ENCODE assay signal across 27 cellular contexts in the genomic region with DNA sequence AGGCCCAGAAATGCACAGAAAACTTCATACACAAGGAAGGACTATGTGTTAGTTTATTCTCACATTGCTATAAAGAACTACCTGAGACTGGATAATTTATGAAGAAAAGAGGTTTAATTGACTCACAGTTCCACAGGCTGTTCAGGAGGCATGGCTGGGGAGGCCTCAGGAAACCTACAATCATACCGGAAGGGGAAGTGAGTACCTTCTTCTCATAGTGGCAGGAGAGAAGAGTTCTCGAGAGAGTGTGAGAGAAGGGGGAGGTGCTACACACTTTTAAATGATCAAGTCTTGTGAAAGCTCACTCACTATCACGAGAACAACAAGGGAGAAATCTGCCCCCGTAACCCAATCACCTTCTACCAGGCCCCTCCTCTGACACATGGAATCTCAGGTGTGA. TPM values are rescaled to one million over a fixed set of nuclear protein-coding genes. Genes with fewer than 3 reads are reported as not detected.
DNase-seq lines count a peak whose midpoint lies in the region; ATAC-seq, FAIRE-seq and TF ChIP-seq lines count a peak whose summit lies in the region.
"Had no signal": no experiment of that assay in that cellular context is flagged by ENCODE, and none has a peak within 500 bp of the region (broad histone marks: within the 10 kb centered on the region; RNA-seq: fewer than 3 reads in every experiment).

No MANE protein-coding gene starts in this region.

- H3K36me3 ChIP-seq in KOPT-K1 (ENCODE audit: insufficient read depth, low read length) (no peaks in the 10 kb centered on the region), OCI-LY7 (ENCODE audit: insufficient read depth, low read length) (no peaks in the 10 kb centered on the region), K562 (ENCODE audit: control insufficient read depth, insufficient read depth, low read length) (no peaks in the 10 kb centered on the region)
- H3K36me3 ChIP-seq: brain microvascular endothelial cell, sigmoid colon, thoracic aorta had no signal

- TF ChIP-seq POLR2A in K562 (conservative IDR thresholded peaks at IDR 0.05): no peak
- no peak for TF ChIP-seq POLR2A in GM18505 (IDR thresholded peaks at IDR 0.05; ENCODE audit: borderline replicate concordance, extremely low read depth, insufficient read depth, insufficient read length)

- peaks cover 6% of the 10 kb centered on the region for H3K27me3 Mint-ChIP-seq in activated CD4-positive, alpha-beta T cell treated with anti-CD3 and anti-CD28 coated beads for 36 hours
- H3K27me3 Mint-ChIP-seq in activated T-helper 1 cell treated with anti-CD3 and anti-CD28 coated beads, Interleukin-12 subunit alpha, Interleukin-12 subunit beta, Interleukin-2, Interleukin-4 antibody, amounts not matched to agents 30 ng/mL and 10 ng/mL and 1 ng/mL, durations not matched to agents 14 hours and 24 hours and 36 hours (ENCODE audit: insufficient read depth): peaks cover 12% of the 10 kb centered on the region

- peak overlapping the region; percentile 97 for H2AFZ ChIP-seq in OCI-LY7 (ENCODE audit: low read length)
- peak overlapping the region; percentile 51 for H2AFZ ChIP-seq in K562 (ENCODE audit: low read depth, low read length)
- H2AFZ ChIP-seq: parathyroid adenoma had no signal

- no peaks in the 10 kb centered on the region for H3K79me2 ChIP-seq in OCI-LY7 (ENCODE audit: insufficient read depth, low read depth, low read length)
- no peaks in the 10 kb centered on the region for H3K79me2 ChIP-seq in K562 (ENCODE audit: control insufficient read depth, insufficient read depth, low read length)
- H3K79me2 ChIP-seq: parathyroid adenoma had no signal

- peaks cover 8% of the 10 kb centered on the region for H3K4me1 Mint-ChIP-seq in activated CD4-positive, alpha-beta T cell treated with anti-CD3 and anti-CD28 coated beads for 36 hours
- H3K4me1 Mint-ChIP-seq in activated T-helper 1 cell treated with anti-CD3 and anti-CD28 coated beads, Interleukin-12 subunit alpha, Interleukin-12 subunit beta, Interleukin-2, Interleukin-4 antibody, amounts not matched to agents 30 ng/mL and 10 ng/mL and 1 ng/mL, durations not matched to agents 14 hours and 24 hours and 36 hours (ENCODE audit: low read depth): peaks cover 15% of the 10 kb centered on the region
- H3K4me1 Mint-ChIP-seq: endodermal cell had no signal

- H3K9me3 ChIP-seq in KOPT-K1 (ENCODE audit: insufficient read depth, low read length, poor library complexity, severe bottlenecking) (no peaks in the 10 kb centered on the region), OCI-LY7 (ENCODE audit: low read length) (no peaks in the 10 kb centered on the region), K562 (replicated peaks; ENCODE audit: control insufficient read depth, insufficient read depth, low read depth, low read length) (no peaks in the 10 kb centered on the region)
- H3K9me3 ChIP-seq: sigmoid colon, thoracic aorta had no signal

- peak; percentile 32 for FAIRE-seq in K562 (lab: Jason Lieb, UNC)
- FAIRE-seq: A204.1, colon had no signal

- BruUV-seq in OCI-LY7 (replicated peaks; lab: Mats Ljungman, UMichigan) (no TSS peak), K562 (replicated peaks; lab: Mats Ljungman, UMichigan) (no TSS peak)

- POLR2A ChIA-PET in activated CD4-positive, alpha-beta T cell treated with anti-CD3 and anti-CD28 coated beads for 36 hours (lab: Charles Lee): no interaction called here
- POLR2A ChIA-PET in OCI-LY7 (lab: Charles Lee) (interaction anchor here (0.7 to 0.8 kb wide), 2 partner anchors 23 to 29 kb away, joined by 3 to 11 read pairs; no protein-coding TSS in a partner anchor), K562 (lab: Yijun Ruan, JAX) (no interaction called here), HEK293T (lab: Yijun Ruan, JAX) (no interaction called here)

- ATAC-seq in activated CD4-positive, alpha-beta T cell treated with anti-CD3 and anti-CD28 coated beads for 36 hours: peak; percentile 43
- no peak for ATAC-seq in K562
- ATAC-seq in GM18505 (IDR thresholded peaks at IDR 0.05; ENCODE audit: unreplicated experiment): no peak
- ATAC-seq: naive thymus-derived CD4-positive, alpha-beta T cell had no signal

- no peaks in the 10 kb centered on the region for H3K9me3 Mint-ChIP-seq in activated CD4-positive, alpha-beta T cell treated with anti-CD3 and anti-CD28 coated beads for 36 hours (ENCODE audit: low read depth)
- H3K9me3 Mint-ChIP-seq in activated T-helper 1 cell treated with anti-CD3 and anti-CD28 coated beads, Interleukin-12 subunit alpha, Interleukin-12 subunit beta, Interleukin-2, Interleukin-4 antibody, amounts not matched to agents 30 ng/mL and 10 ng/mL and 1 ng/mL, durations not matched to agents 14 hours and 24 hours and 36 hours: no peaks in the 10 kb centered on the region
- H3K9me3 Mint-ChIP-seq: activated B cell treated with CpG ODN at 0.5 μM for 24 hours; endodermal cell; naive thymus-derived CD4-positive, alpha-beta T cell had no signal

- H4K20me1 ChIP-seq in OCI-LY7 (ENCODE audit: insufficient read depth, low read length) (no peaks in the 10 kb centered on the region), K562 (replicated peaks; ENCODE audit: control insufficient read depth, insufficient read depth, low read length) (no peaks in the 10 kb centered on the region)

- H3K4me1 ChIP-seq in OCI-LY7 (ENCODE audit: insufficient read depth, low read length, poor library complexity, severe bottlenecking): peaks cover 16% of the 10 kb centered on the region
- peaks cover 5 to 15% of the 10 kb centered on the region in 2 experiments for H3K4me1 ChIP-seq in K562 (replicated peaks in 1 of 2; ENCODE audit: control insufficient read depth in 2 of 2, insufficient read depth in 2 of 2, low read length in 2 of 2)
- H3K4me1 ChIP-seq: parathyroid adenoma, sigmoid colon had no signal

- H3K9me2 ChIP-seq in OCI-LY7 (ENCODE audit: insufficient read depth, low read length): no peaks in the 10 kb centered on the region

- H3K4me3 ChIP-seq in OCI-LY7 (ENCODE audit: low read depth, low read length, poor library complexity, severe bottlenecking) (peak overlapping the region; percentile 65), K562 (no peak overlapping the region)
- H3K4me3 ChIP-seq: sigmoid colon, thoracic aorta had no signal

- H3K9me1 ChIP-seq in K562 (ENCODE audit: control insufficient read depth, insufficient read depth, low read length): no peaks in the 10 kb centered on the region

- in situ Hi-C loops in K562 (cut with MboI): no loop called here

- H3K4me3 Mint-ChIP-seq in activated CD4-positive, alpha-beta T cell treated with anti-CD3 and anti-CD28 coated beads for 36 hours: peak overlapping the region; percentile 16
- no peak overlapping the region for H3K4me3 Mint-ChIP-seq in activated T-helper 1 cell treated with anti-CD3 and anti-CD28 coated beads, Interleukin-12 subunit alpha, Interleukin-12 subunit beta, Interleukin-2, Interleukin-4 antibody, amounts not matched to agents 30 ng/mL and 10 ng/mL and 1 ng/mL, durations not matched to agents 14 hours and 24 hours and 36 hours
- H3K4me3 Mint-ChIP-seq: activated B cell treated with CpG ODN at 0.5 μM for 24 hours, endodermal cell had no signal

- peaks cover 0 to 10% of the 10 kb centered on the region in 2 experiments; a peak in 4 of 5 replicates for H3K27me3 ChIP-seq in K562 (ENCODE audit: control insufficient read depth in 2 of 2, insufficient read depth in 2 of 2, low read length in 2 of 2)
- H3K27me3 ChIP-seq: brain microvascular endothelial cell had no signal

- H3K27ac Mint-ChIP-seq in activated CD4-positive, alpha-beta T cell treated with anti-CD3 and anti-CD28 coated beads for 36 hours: no peak overlapping the region
- H3K27ac Mint-ChIP-seq in activated T-helper 1 cell treated with anti-CD3 and anti-CD28 coated beads, Interleukin-12 subunit alpha, Interleukin-12 subunit beta, Interleukin-2, Interleukin-4 antibody, amounts not matched to agents 30 ng/mL and 10 ng/mL and 1 ng/mL, durations not matched to agents 14 hours and 24 hours and 36 hours: no peak overlapping the region
- H3K27ac Mint-ChIP-seq: activated B cell treated with CpG ODN at 0.5 μM for 24 hours, endodermal cell had no signal

- H3K4me2 ChIP-seq in OCI-LY7 (ENCODE audit: low read length) (peak overlapping the region; percentile 60), K562 (ENCODE audit: insufficient read depth, low read length) (peak overlapping the region; percentile 11; the same call in 1 of the 2 replicates)
- H3K4me2 ChIP-seq: KMS-11 had no signal

- H3K27ac ChIP-seq in KOPT-K1 (ENCODE audit: low read depth, low read length, poor library complexity, severe bottlenecking) (peak overlapping the region; percentile 13), OCI-LY7 (ENCODE audit: low read depth, low read length, poor library complexity, severe bottlenecking) (no peak overlapping the region), K562 (ENCODE audit: extremely low read depth, low read depth, low read length) (no peak overlapping the region)
- H3K27ac ChIP-seq: brain microvascular endothelial cell, C4-2B, KMS-11, parathyroid adenoma, sigmoid colon, thoracic aorta had no signal

- 63% methylated on average over 4 of the region's 4 CpGs for WGBS in K562 (ENCODE audit: insufficient coverage, low coverage, missing lambda C conversion rate)

- no peak overlapping the region for H3K9ac ChIP-seq in K562 (ENCODE audit: insufficient read depth in 1 of 2, low read depth in 2 of 2, low read length in 2 of 2)
- H3K9ac ChIP-seq: KMS-11, parathyroid adenoma had no signal

- TF ChIP-seq EP300 in K562 (IDR thresholded peaks at IDR 0.05; ENCODE audit: low read length): no peak

- CTCF ChIA-PET in activated CD4-positive, alpha-beta T cell treated with anti-CD3 and anti-CD28 coated beads for 36 hours (lab: Charles Lee): no interaction called here
- CTCF ChIA-PET in OCI-LY7 (lab: Charles Lee; ENCODE audit: unreplicated experiment) (no interaction called here), K562 (lab: Yijun Ruan, JAX; ENCODE audit: low intra/inter-chr PET ratio) (no interaction called here), HEK293T (lab: Yijun Ruan, JAX) (no interaction called here)

- TF ChIP-seq CTCF in OCI-LY7 (conservative IDR thresholded peaks at IDR 0.05; ENCODE audit: low read length) (no peak), K562 (IDR thresholded peaks at IDR 0.05 in 2 of 3, conservative IDR thresholded peaks at IDR 0.05 in 1 of 3; ENCODE audit: insufficient read depth in 2 of 3, low read depth in 1 of 3, low read length in 3 of 3) (no peak)

- no peak for TF ChIP-seq RAD21 in K562 (CRISPR knock-in tag; conservative IDR thresholded peaks at IDR 0.05 in 1 of 2, IDR thresholded peaks at IDR 0.05 in 1 of 2)

- intact Hi-C loops in activated CD4-positive, alpha-beta T cell treated with anti-CD3 and anti-CD28 coated beads for 36 hours (cut with DNase I, micrococcal nuclease): no loop called here
- intact Hi-C loops in OCI-LY7 (cut with micrococcal nuclease; ENCODE audit: unreplicated experiment) (no loop called here), K562 (cut with micrococcal nuclease) (no loop called here)
- intact Hi-C loops in activated T-helper 1 cell treated with anti-CD3 and anti-CD28 coated beads, Interleukin-12 subunit alpha, Interleukin-12 subunit beta, Interleukin-2, Interleukin-4 antibody, amounts not matched to agents 30 ng/mL and 10 ng/mL and 1 ng/mL, durations not matched to agents 14 hours and 24 hours and 36 hours (cut with micrococcal nuclease): no loop called here

- DNase-seq in activated CD4-positive, alpha-beta T cell treated with anti-CD3 and anti-CD28 coated beads for 36 hours: no peak
- no peak for DNase-seq in activated CD4-positive, alpha-beta T cell treated with anti-CD3 and anti-CD28 coated beads, Interleukin-2, amount 50 U/mL, for 4 hours
- DNase-seq in OCI-LY7 (ENCODE audit: low spot score) (peak; percentile 68), K562 (ENCODE audit: extremely low read depth in 1 of 4, low spot score in 3 of 4) (peak in 1 of 4 experiments; percentile 23), HEK293T (ENCODE audit: extremely low spot score) (no peak)
- no peak for DNase-seq in activated T-helper 1 cell treated with anti-CD3 and anti-CD28 coated beads, Interleukin-12 subunit alpha, Interleukin-12 subunit beta, Interleukin-2, Interleukin-4 antibody, amounts not matched to agents 30 ng/mL and 10 ng/mL and 1 ng/mL, durations not matched to agents 14 hours and 24 hours and 36 hours (ENCODE audit: low spot score)
- DNase-seq: activated B cell treated with CpG ODN at 0.5 μM for 24 hours; brain microvascular endothelial cell; endodermal cell; kidney glomerular epithelial cell; mesendoderm; naive thymus-derived CD4-positive, alpha-beta T cell; NCI-H1417; NCI-H510A; SHP77; sigmoid colon had no signal

- no peaks in the 10 kb centered on the region for H3K36me3 Mint-ChIP-seq in activated CD4-positive, alpha-beta T cell treated with anti-CD3 and anti-CD28 coated beads for 36 hours (ENCODE audit: low read depth)
- no peaks in the 10 kb centered on the region for H3K36me3 Mint-ChIP-seq in activated T-helper 1 cell treated with anti-CD3 and anti-CD28 coated beads, Interleukin-12 subunit alpha, Interleukin-12 subunit beta, Interleukin-2, Interleukin-4 antibody, amounts not matched to agents 30 ng/mL and 10 ng/mL and 1 ng/mL, durations not matched to agents 14 hours and 24 hours and 36 hours (ENCODE audit: low read depth)

RNA-seq across cellular contexts. Expression of gene RAMP3, which starts 16.8 kb away (rescaled TPM):
- total RNA-seq in activated CD4-positive, alpha-beta T cell treated with anti-CD3 and anti-CD28 coated beads for 36 hours: not detected
- total RNA-seq in OCI-LY7 (2014; rRNA removed; shearing (Covaris generic)): not detected in 2 replicates
- not detected in 2 replicates for total RNA-seq in OCI-LY7 (2022)
- total RNA-seq in K562 (2011; cell fraction: chromatin; rRNA removed; ENCODE audit: low replicate concordance): not detected in 2 replicates
- not detected in 2 replicates for total RNA-seq in K562 (2011; cell fraction: nucleolus; rRNA removed)
- not detected in 2 replicates for total RNA-seq in K562 (2011; cell fraction: nucleoplasm; rRNA removed)
- total RNA-seq in K562 (2014; rRNA removed): not detected in 2 replicates
- not detected in 2 replicates for total RNA-seq in K562 (2014; rRNA removed; fragmentation: Illumina TruSeq; extraction: Trizol)
- not detected in 2 replicates for total RNA-seq in K562 (2015; rRNA removed; fragmentation: Illumina TruSeq; extraction: Trizol)
- total RNA-seq in K562 (2021): not detected in 2 replicates
- not detected in 2 replicates for polyA plus RNA-seq in K562 (2011; rRNA removed)
- not detected in 2 replicates for polyA plus RNA-seq in K562 (2011; cell fraction: cytosol; rRNA removed)
- not detected in 2 replicates for polyA plus RNA-seq in K562 (2011; cell fraction: nucleus; rRNA removed)
- polyA plus RNA-seq in K562 (2012): not detected in 2 replicates
- polyA plus RNA-seq in K562 (2014; fragmentation: Illumina TruSeq; extraction: Trizol): not detected in 2 replicates
- polyA plus RNA-seq in K562 (2014; fragmentation: Nextera tagmentation; extraction: Ambion mirVana): not detected
- polyA plus RNA-seq in K562 (2014; rRNA removed): not detected in 2 replicates
- polyA minus RNA-seq in K562 (2011; rRNA and poly(A)+ RNA removed): not detected in 2 replicates
- not detected in 2 replicates for polyA minus RNA-seq in K562 (2011; cell fraction: cytosol; rRNA and poly(A)+ RNA removed)
- not detected in 2 replicates for polyA minus RNA-seq in K562 (2011; cell fraction: nucleus; rRNA and poly(A)+ RNA removed)
- not detected in 2 replicates for total RNA-seq in activated T-helper 1 cell treated with anti-CD3 and anti-CD28 coated beads, Interleukin-12 subunit alpha, Interleukin-12 subunit beta, Interleukin-2, Interleukin-4 antibody, amounts not matched to agents 30 ng/mL and 10 ng/mL and 1 ng/mL, durations not matched to agents 14 hours and 24 hours and 36 hours
- total RNA-seq: activated B cell treated with CpG ODN at 0.5 μM for 24 hours; activated CD8-positive, alpha-beta memory T cell treated with anti-CD3 and anti-CD28 coated beads for 36 hours; endodermal cell; glomerular endothelial cell; H4 had no signal
- polyA plus RNA-seq: naive thymus-derived CD4-positive, alpha-beta T cell had no signal

RNA-seq across cellular contexts. Expression of gene TBRG4, which starts 29.3 kb away (rescaled TPM):
- 100 to 1,000 TPM; 158 to 163 TPM for total RNA-seq in activated CD4-positive, alpha-beta T cell treated with anti-CD3 and anti-CD28 coated beads for 36 hours
- 113 and 117 TPM in 2 replicates for total RNA-seq in OCI-LY7 (2014; rRNA removed; shearing (Covaris generic))
- 137 and 141 TPM in 2 replicates for total RNA-seq in OCI-LY7 (2022)
- total RNA-seq in K562 (2011; cell fraction: chromatin; rRNA removed; ENCODE audit: low replicate concordance): 345 and 988 TPM in 2 replicates
- total RNA-seq in K562 (2011; cell fraction: nucleolus; rRNA removed): 627 and 629 TPM in 2 replicates
- 447 and 454 TPM in 2 replicates for total RNA-seq in K562 (2011; cell fraction: nucleoplasm; rRNA removed)
- total RNA-seq in K562 (2014; rRNA removed): 248 and 298 TPM in 2 replicates
- total RNA-seq in K562 (2014; rRNA removed; fragmentation: Illumina TruSeq; extraction: Trizol): 111 and 141 TPM in 2 replicates
- total RNA-seq in K562 (2015; rRNA removed; fragmentation: Illumina TruSeq; extraction: Trizol): 140 and 152 TPM in 2 replicates
- 258 and 287 TPM in 2 replicates for total RNA-seq in K562 (2021)
- 278 and 317 TPM in 2 replicates for polyA plus RNA-seq in K562 (2011; rRNA removed)
- polyA plus RNA-seq in K562 (2011; cell fraction: cytosol; rRNA removed): 213 and 315 TPM in 2 replicates
- 714 and 782 TPM in 2 replicates for polyA plus RNA-seq in K562 (2011; cell fraction: nucleus; rRNA removed)
- polyA plus RNA-seq in K562 (2012): 183 and 269 TPM in 2 replicates
- 295 and 322 TPM in 2 replicates for polyA plus RNA-seq in K562 (2014; fragmentation: Illumina TruSeq; extraction: Trizol)
- polyA plus RNA-seq in K562 (2014; fragmentation: Nextera tagmentation; extraction: Ambion mirVana): 10 to 100 TPM; 11.2 to 34.9 TPM
- 216 and 223 TPM in 2 replicates for polyA plus RNA-seq in K562 (2014; rRNA removed)
- 276 and 311 TPM in 2 replicates for polyA minus RNA-seq in K562 (2011; rRNA and poly(A)+ RNA removed)
- polyA minus RNA-seq in K562 (2011; cell fraction: cytosol; rRNA and poly(A)+ RNA removed): 198 and 207 TPM in 2 replicates
- 413 and 539 TPM in 2 replicates for polyA minus RNA-seq in K562 (2011; cell fraction: nucleus; rRNA and poly(A)+ RNA removed)
- total RNA-seq in activated T-helper 1 cell treated with anti-CD3 and anti-CD28 coated beads, Interleukin-12 subunit alpha, Interleukin-12 subunit beta, Interleukin-2, Interleukin-4 antibody, amounts not matched to agents 30 ng/mL and 10 ng/mL and 1 ng/mL, durations not matched to agents 14 hours and 24 hours and 36 hours: 176 and 195 TPM in 2 replicates

RNA-seq across cellular contexts. Expression of gene NACAD, which starts 52.1 kb away (rescaled TPM):
- under 1 TPM; 0.14 to 0.21 TPM for total RNA-seq in activated CD4-positive, alpha-beta T cell treated with anti-CD3 and anti-CD28 coated beads for 36 hours
- total RNA-seq in OCI-LY7 (2014; rRNA removed; shearing (Covaris generic)): not detected in 2 replicates
- total RNA-seq in OCI-LY7 (2022) (not detected in 2 replicates), K562 (2014; rRNA removed) (under 0.01 TPM in 1 of 2 replicates, not detected in the other), K562 (2014; rRNA removed; fragmentation: Illumina TruSeq; extraction: Trizol) (not detected in 2 replicates), K562 (2015; rRNA removed; fragmentation: Illumina TruSeq; extraction: Trizol) (not detected in 2 replicates), K562 (2021) (0.02 and 0.04 TPM in 2 replicates)
- 0.11 and 0.79 TPM in 2 replicates for total RNA-seq in K562 (2011; cell fraction: chromatin; rRNA removed; ENCODE audit: low replicate concordance)
- under 0.01 TPM in 1 of 2 replicates, not detected in the other for total RNA-seq in K562 (2011; cell fraction: nucleolus; rRNA removed)
- total RNA-seq in K562 (2011; cell fraction: nucleoplasm; rRNA removed): 0.08 TPM in 1 of 2 replicates, not detected in the other
- polyA plus RNA-seq in K562 (2011; rRNA removed) (0.01 and 0.03 TPM in 2 replicates), K562 (2014; fragmentation: Illumina TruSeq; extraction: Trizol) (0.01 and 0.03 TPM in 2 replicates), K562 (2014; fragmentation: Nextera tagmentation; extraction: Ambion mirVana) (not detected), K562 (2014; rRNA removed) (0.04 TPM in 1 of 2 replicates, not detected in the other)
- 0.01 and 0.03 TPM in 2 replicates for polyA plus RNA-seq in K562 (2011; cell fraction: cytosol; rRNA removed)
- 0.06 and 0.16 TPM in 2 replicates for polyA plus RNA-seq in K562 (2011; cell fraction: nucleus; rRNA removed)
- 0.03 and 0.04 TPM in 2 replicates for polyA plus RNA-seq in K562 (2012)
- not detected in 2 replicates for polyA minus RNA-seq in K562 (2011; rRNA and poly(A)+ RNA removed)
- polyA minus RNA-seq in K562 (2011; cell fraction: cytosol; rRNA and poly(A)+ RNA removed): not detected in 2 replicates
- 0.11 and 0.13 TPM in 2 replicates for polyA minus RNA-seq in K562 (2011; cell fraction: nucleus; rRNA and poly(A)+ RNA removed)
- total RNA-seq in activated T-helper 1 cell treated with anti-CD3 and anti-CD28 coated beads, Interleukin-12 subunit alpha, Interleukin-12 subunit beta, Interleukin-2, Interleukin-4 antibody, amounts not matched to agents 30 ng/mL and 10 ng/mL and 1 ng/mL, durations not matched to agents 14 hours and 24 hours and 36 hours: 0.05 TPM in 1 of 2 replicates, not detected in the other
